Comparison of ENCODE assay signal across 12 cellular contexts in the genomic region with DNA sequence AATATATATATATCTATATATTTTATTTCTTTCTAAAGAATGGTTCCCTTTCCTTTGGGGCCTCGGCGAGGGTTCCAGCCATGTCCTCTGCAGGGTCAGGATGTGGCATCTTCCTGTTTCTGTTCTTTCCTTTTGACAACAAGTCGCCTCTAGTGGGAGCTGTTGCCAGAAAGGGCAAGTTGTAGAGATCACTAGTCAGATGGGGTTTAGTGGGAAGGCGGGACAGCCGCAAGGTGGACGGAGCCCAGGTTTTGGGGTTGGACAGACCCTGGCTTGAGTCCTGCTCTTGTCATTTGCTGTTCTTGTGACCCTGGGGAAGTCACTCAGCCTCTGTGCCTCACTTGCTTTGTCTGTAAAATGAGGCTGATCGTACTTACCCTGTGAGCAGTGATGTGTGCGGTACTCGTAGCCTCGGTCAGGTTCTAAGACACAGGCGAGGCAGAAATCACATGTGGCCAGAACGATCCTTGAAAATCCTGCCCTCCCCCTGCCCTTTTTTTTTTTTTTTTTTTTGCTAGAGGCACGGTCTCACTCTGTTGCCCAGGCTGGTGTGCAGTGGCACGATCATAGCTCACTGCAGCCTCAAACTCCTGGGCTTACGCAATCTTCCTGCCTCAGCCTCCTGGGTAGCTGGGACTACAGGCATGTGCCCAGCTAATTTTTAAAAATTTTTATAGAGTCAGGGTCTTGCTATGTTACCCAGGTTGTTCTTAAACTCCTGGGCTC.
DNase-seq lines count a peak whose midpoint lies in the region; ATAC-seq, FAIRE-seq and TF ChIP-seq lines count a peak whose summit lies in the region.
"Had no signal": no experiment of that assay in that cellular context is flagged by ENCODE, and none has a peak within 500 bp of the region (broad histone marks: within the 10 kb centered on the region; RNA-seq: fewer than 3 reads in every experiment).

No MANE protein-coding gene starts in this region.

- H3K4me2 ChIP-seq in endothelial cell of umbilical vein (ENCODE audit: insufficient read depth, low read length), result no peak overlapping the region

- H3K9me3 ChIP-seq in endothelial cell of umbilical vein (replicated peaks; ENCODE audit: control insufficient read depth, insufficient read depth, low read length), result no peaks in the 10 kb centered on the region

- peak; percentile 47 for FAIRE-seq in endothelial cell of umbilical vein (lab: Jason Lieb, UNC)
- FAIRE-seq: GM12892 had no signal

- CTCF ChIA-PET in endothelial cell of umbilical vein (lab: Charles Lee), result interaction anchor here (0.6 to 1.1 kb wide), 2 partner anchors 23 to 97 kb away, joined by 3 read pairs; no protein-coding TSS in a partner anchor

- H3K79me2 ChIP-seq in endothelial cell of umbilical vein (ENCODE audit: control insufficient read depth, insufficient read depth, low read length), result no peaks in the 10 kb centered on the region

- intact Hi-C loops in endothelial cell of umbilical vein (cut with micrococcal nuclease), result no loop called here

- no peaks in the 10 kb centered on the region for H3K27me3 ChIP-seq in endothelial cell of umbilical vein (ENCODE audit: control insufficient read depth in 2 of 2, insufficient read depth in 2 of 2, low read length in 2 of 2)

- no peaks in the 10 kb centered on the region for H4K20me1 ChIP-seq in endothelial cell of umbilical vein (replicated peaks; ENCODE audit: control insufficient read depth, extremely low read depth, insufficient read depth, low read length)

- no peak overlapping the region for H3K4me3 Mint-ChIP-seq in stimulated activated naive CD8-positive, alpha-beta T cell treated with anti-CD3 and anti-CD28 coated beads, Interleukin-15, amount 100 ng/mL, for 72 hours
- H3K4me3 Mint-ChIP-seq: activated naive CD8-positive, alpha-beta T cell; stimulated activated naive B cell treated with anti-CD40 and anti-IgM and Interleukin-4, amounts not matched to agents 10 μg/mL and 1 μg/mL and 100 μg/mL, for 72 hours had no signal

- no peak overlapping the region for H3K9ac ChIP-seq in endothelial cell of umbilical vein (replicated peaks; ENCODE audit: extremely low read depth, insufficient read depth, low read length)

- no peaks in the 10 kb centered on the region for H3K4me1 ChIP-seq in endothelial cell of umbilical vein (ENCODE audit: control insufficient read depth, extremely low read depth, insufficient read depth, low read length)

- peaks cover 10 to 28% of the 10 kb centered on the region in 2 experiments for H3K36me3 ChIP-seq in endothelial cell of umbilical vein (ENCODE audit: control insufficient read depth in 2 of 2, extremely low read depth in 1 of 2, insufficient read depth in 2 of 2, low read length in 2 of 2)

- no peak for TF ChIP-seq POLR2A in endothelial cell of umbilical vein (IDR thresholded peaks at IDR 0.05; ENCODE audit: low read depth, low read length)

- H3K9me3 Mint-ChIP-seq in stimulated activated naive CD8-positive, alpha-beta T cell treated with anti-CD3 and anti-CD28 coated beads, Interleukin-15, amount 100 ng/mL, for 72 hours, result no peaks in the 10 kb centered on the region
- H3K9me3 Mint-ChIP-seq: stimulated activated naive B cell treated with anti-CD40 and anti-IgM and Interleukin-4, amounts not matched to agents 10 μg/mL and 1 μg/mL and 100 μg/mL, for 72 hours had no signal

- peak; percentile 14 to 18 for TF ChIP-seq CTCF in endothelial cell of umbilical vein (IDR thresholded peaks at IDR 0.05; ENCODE audit: extremely low read depth in 1 of 2, insufficient read depth in 1 of 2, low read depth in 1 of 2, low read length in 2 of 2)

- POLR2A ChIA-PET in endothelial cell of umbilical vein (lab: Charles Lee), result no interaction called here

- no peak overlapping the region for H3K4me3 ChIP-seq in endothelial cell of umbilical vein (replicated peaks in 1 of 3; ENCODE audit: insufficient read depth in 1 of 3, low read depth in 1 of 3, low read length in 3 of 3)

- peak overlapping the region in 1 of 2 donors; percentile 87 for H3K27ac Mint-ChIP-seq in stimulated activated naive CD8-positive, alpha-beta T cell treated with anti-CD3 and anti-CD28 coated beads, Interleukin-15, amount 100 ng/mL, for 72 hours
- H3K27ac Mint-ChIP-seq: activated naive CD8-positive, alpha-beta T cell; stimulated activated naive B cell treated with anti-CD40 and anti-IgM and Interleukin-4, amounts not matched to agents 10 μg/mL and 1 μg/mL and 100 μg/mL, for 72 hours had no signal

- BruUV-seq in endothelial cell of umbilical vein (replicated peaks; lab: Mats Ljungman, UMichigan), result no TSS peak

- H3K4me1 Mint-ChIP-seq in stimulated activated naive CD8-positive, alpha-beta T cell treated with anti-CD3 and anti-CD28 coated beads, Interleukin-15, amount 100 ng/mL, for 72 hours, result no peaks in the 10 kb centered on the region

- H3K27ac ChIP-seq in endothelial cell of umbilical vein (ENCODE audit: insufficient read depth, low read depth, low read length), result no peak overlapping the region
- H3K27ac ChIP-seq in caudate nucleus (ENCODE audit: low read depth, low read length), result no peak overlapping the region

- H2AFZ ChIP-seq in endothelial cell of umbilical vein (ENCODE audit: low read depth, low read length), result no peak overlapping the region

- no peaks in the 10 kb centered on the region for H3K27me3 Mint-ChIP-seq in stimulated activated naive CD8-positive, alpha-beta T cell treated with anti-CD3 and anti-CD28 coated beads, Interleukin-15, amount 100 ng/mL, for 72 hours
- H3K27me3 Mint-ChIP-seq: activated naive CD8-positive, alpha-beta T cell; stimulated activated naive B cell treated with anti-CD40 and anti-IgM and Interleukin-4, amounts not matched to agents 10 μg/mL and 1 μg/mL and 100 μg/mL, for 72 hours had no signal

- dilution Hi-C loops in endothelial cell of umbilical vein (cut with MboI; ENCODE audit: extremely low pct_ligation_motif_present, low sequenced_read_pairs), result no loop called here

- ATAC-seq in stimulated activated naive CD8-positive, alpha-beta T cell treated with anti-CD3 and anti-CD28 coated beads, Interleukin-15, Interleukin-2, amounts not matched to agents 100 U/mL and 50 U/mL, for 24 hours, result no peak
- no peak for ATAC-seq in stimulated activated naive CD8-positive, alpha-beta T cell treated with anti-CD3 and anti-CD28 coated beads, Interleukin-15, amount 100 ng/mL, for 72 hours
- no peak for ATAC-seq in HG02798 (IDR thresholded peaks at IDR 0.05; ENCODE audit: poor library complexity, unreplicated experiment)

- DNase-seq in stimulated activated naive CD8-positive, alpha-beta T cell treated with anti-CD3 and anti-CD28 coated beads, Interleukin-15, Interleukin-2, amounts not matched to agents 100 U/mL and 50 U/mL, for 24 hours, result peak; percentile 15
- DNase-seq in stimulated activated naive CD8-positive, alpha-beta T cell treated with anti-CD3 and anti-CD28 coated beads, Interleukin-15, amount 100 ng/mL, for 72 hours, result no peak
- DNase-seq in NOMO-1 treated with DMSO at 0.1 percent for 48 hours (lab: John Stamatoyannopoulos, UW; ENCODE audit: unreplicated experiment), result peak; percentile 39
- DNase-seq in endothelial cell of umbilical vein (ENCODE audit: low read depth, low spot score), result no peak
- DNase-seq in caudate nucleus (lab: John Stamatoyannopoulos, UW), result no peak
- DNase-seq in activated T-cell treated with anti-CD3 and anti-CD28 coated beads, Interleukin-2, amount 50 U/mL, for 1 hour, result no peak
- no peak for DNase-seq in NCI-H1092 (lab: John Stamatoyannopoulos, UW)
- DNase-seq: NCI-H146; stimulated activated naive B cell treated with anti-CD40 and anti-IgM and Interleukin-4, amounts not matched to agents 10 μg/mL and 1 μg/mL and 100 μg/mL, for 72 hours had no signal

- H3K9me1 ChIP-seq in endothelial cell of umbilical vein (replicated peaks; ENCODE audit: control insufficient read depth, extremely low read depth, insufficient read depth, low read length), result no peaks in the 10 kb centered on the region

TF ChIP-seq in endothelial cell of umbilical vein, 7 proteins besides CTCF, POLR2A, EP300 and RAD21:
- TF ChIP-seq, protein P1, sequence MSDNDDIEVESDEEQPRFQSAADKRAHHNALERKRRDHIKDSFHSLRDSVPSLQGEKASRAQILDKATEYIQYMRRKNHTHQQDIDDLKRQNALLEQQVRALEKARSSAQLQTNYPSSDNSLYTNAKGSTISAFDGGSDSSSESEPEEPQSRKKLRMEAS (IDR thresholded peaks at IDR 0.05; ENCODE audit: insufficient read depth, insufficient read length), result no peak
- TF ChIP-seq GATA2 (IDR thresholded peaks at IDR 0.05; ENCODE audit: insufficient read depth, insufficient read length, low read depth, low read length) (no peak), JUN (IDR thresholded peaks at IDR 0.05; ENCODE audit: borderline replicate concordance, insufficient read depth, insufficient read length, low read depth) (no peak), POLR2AphosphoS5 (IDR thresholded peaks at IDR 0.05; ENCODE audit: insufficient read depth, low read depth, low read length) (no peak), EZH2 (IDR thresholded peaks at IDR 0.05; ENCODE audit: borderline replicate concordance, low read depth, low read length, severe bottlenecking) (no peak), FOS (IDR thresholded peaks at IDR 0.05; ENCODE audit: borderline replicate concordance, insufficient read depth, low read length) (no peak), MYC (IDR thresholded peaks at IDR 0.05; ENCODE audit: low read depth, low read length) (no peak)

Comparison
In these comparisons a context has a peak if more than half of its experiments do, and no peak if none do; other contexts are left out.
1. DNase-seq: peak in stimulated activated naive CD8-positive, alpha-beta T cell treated with anti-CD3 and anti-CD28 coated beads, Interleukin-15, Interleukin-2, amounts not matched to agents 100 U/mL and 50 U/mL, for 24 hours (single experiment) and NOMO-1 treated with DMSO at 0.1 percent for 48 hours (single experiment); none in stimulated activated naive CD8-positive, alpha-beta T cell treated with anti-CD3 and anti-CD28 coated beads, Interleukin-15, amount 100 ng/mL, for 72 hours (0 of 2), endothelial cell of umbilical vein (single experiment), caudate nucleus (0 of 61), activated T-cell treated with anti-CD3 and anti-CD28 coated beads, Interleukin-2, amount 50 U/mL, for 1 hour (single experiment) and NCI-H1092 (single experiment).